In genomic region chr6:31158140-31158862, GRCh38 we compare ENCODE assay signal across 8 cellular contexts. TPM values are rescaled to one million over a fixed set of nuclear protein-coding genes. Genes with fewer than 3 reads are reported as not detected.
DNase-seq lines count a peak whose midpoint lies in the region; ATAC-seq and TF ChIP-seq lines count a peak whose summit lies in the region.

Gene TCF19, plus strand, starts transcription at chr6:31158589. Its CDS starts 881 bp downstream, at chr6:31159470.

- CTCF ChIA-PET in PC-9 (lab: Charles Lee) = interaction anchor here (0.6 to 1.2 kb wide), 5 partner anchors 15 to 208 kb away, joined by 3 to 4 read pairs (median 3); no protein-coding TSS in a partner anchor

- intact Hi-C loops in PC-9 (cut with micrococcal nuclease; ENCODE audit: unreplicated experiment) = loop anchor here (1.0 to 2.0 kb wide), 2 partner anchors 11 to 34 kb away; no protein-coding TSS in a partner anchor

- H2AFZ ChIP-seq in PC-9 = peak within 1 kb of the TSS; percentile 96

- no peak for TF ChIP-seq CTCF in PC-9 (conservative IDR thresholded peaks at IDR 0.05)
- no peak for TF ChIP-seq CTCF in epithelial cell of esophagus (IDR thresholded peaks at IDR 0.05; ENCODE audit: insufficient read depth, low read depth, low read length, missing control alignments)

- H3K4me3 ChIP-seq in PC-9 = peak within 1 kb of the TSS; percentile 89
- H3K4me3 ChIP-seq in epithelial cell of esophagus (ENCODE audit: low read length) = peak within 1 kb of the TSS; percentile 84

- in situ Hi-C loops in KBM-7 (cut with MboI; ENCODE audit: low pct_unique_long_range_greater_than_20kb, low sequenced_read_pairs) = no loop called here

- H4K20me1 ChIP-seq in PC-9 (ENCODE audit: insufficient read depth) = no peaks in the 10 kb centered on the region; the same call in 1 of the 2 replicates

- peaks cover 16% of the 10 kb centered on the region for H3K4me1 ChIP-seq in PC-9 (replicated peaks; ENCODE audit: insufficient read depth)

- peak; percentile 88 for DNase-seq in DMS53 treated with DMSO at 0.1 percent for 48 hours (lab: John Stamatoyannopoulos, UW; ENCODE audit: unreplicated experiment)
- peak; percentile 100 for DNase-seq in KBM-7
- peak; percentile 96 to 100 for DNase-seq in PC-9
- peak; percentile 98 for DNase-seq in activated T-cell treated with anti-CD3 and anti-CD28 coated beads for 48 hours (ENCODE audit: low read depth)
- DNase-seq in epithelial cell of esophagus (ENCODE audit: low read depth) = peak; percentile 99
- peak; percentile 99 for DNase-seq in mucosa of gallbladder (ENCODE audit: low spot score)
- DNase-seq in stimulated activated CD8-positive, alpha-beta memory T cell treated with anti-CD3 and anti-CD28 coated beads, Interleukin-4, amount 100 ng/mL, for 24 hours (ENCODE audit: low read depth) = peak; percentile 99

- no peaks in the 10 kb centered on the region for H3K9me2 ChIP-seq in PC-9 (ENCODE audit: insufficient read depth)

- POLR2A ChIA-PET in PC-9 (lab: Charles Lee; ENCODE audit: unreplicated experiment) = interaction anchor here (0.5 to 0.9 kb wide), 5 partner anchors 11 to 945 kb away, joined by 3 to 11 read pairs (median 4); partner anchors contain the start of gene TRIM26

- H3K79me2 ChIP-seq in PC-9 (ENCODE audit: low read depth) = no peaks in the 10 kb centered on the region

- peak within 1 kb of the TSS; percentile 94 for H3K4me2 ChIP-seq in PC-9

- no peaks in the 10 kb centered on the region for H3K27me3 ChIP-seq in PC-9 (ENCODE audit: insufficient read depth, low read depth)

- no TSS peak for BruUV-seq in PC-9 (replicated peaks; lab: Mats Ljungman, UMichigan)

- no peak within 1 kb of the TSS for H3K27ac ChIP-seq in PC-9

- no peaks in the 10 kb centered on the region for H3K36me3 ChIP-seq in PC-9 (ENCODE audit: low read depth)

- H3K9me3 ChIP-seq in PC-9 (ENCODE audit: insufficient read depth, low read depth) = no peaks in the 10 kb centered on the region

- H3F3A ChIP-seq in PC-9 (ENCODE audit: insufficient read depth, low read depth) = no peaks in the 10 kb centered on the region

- ATAC-seq in GM21723 (IDR thresholded peaks at IDR 0.05; ENCODE audit: unreplicated experiment) = peak; percentile 79

RNA-seq across cellular contexts. Expression of gene TCF19, which starts in this region (rescaled TPM):
- total RNA-seq in PC-9 (2021) = 19.0 and 26.0 TPM in 2 replicates
- total RNA-seq in mucosa of gallbladder = 4.8 TPM
